ENCODE assay signal across 35 cellular contexts in genomic region chr20:39784693-39785092, GRCh38.
"Had no signal": no experiment of that assay in that cellular context is flagged by ENCODE, and none has a peak within 500 bp of the region (broad histone marks: within the 10 kb centered on the region; RNA-seq: fewer than 3 reads in every experiment).

No MANE protein-coding gene starts in this region.

- FAIRE-seq: endometrium, endothelial cell of umbilical vein had no signal

- H3K4me3 ChIP-seq: adrenal gland, breast epithelium, cardiac muscle cell, colonic mucosa, esophagus squamous epithelium, gastroesophageal sphincter had no signal

- ATAC-seq: activated CD4-positive, alpha-beta T cell treated with anti-CD3 and anti-CD28 coated beads for 36 hours; activated CD8-positive, alpha-beta T cell treated with anti-CD3 and anti-CD28 coated beads, Interleukin-2, amount 10 ng/mL, durations not matched to agents 7 days and 5 days; activated naive CD8-positive, alpha-beta T cell treated with anti-CD3 and anti-CD28 coated beads, Interleukin-2, amount 50 U/mL, for 24 hours; activated T-cell treated with anti-CD3 and anti-CD28 coated beads, Interleukin-2, amount 50 U/mL, for 72 hours; gastroesophageal sphincter; T-helper 17 cell had no signal

- H3K4me3 Mint-ChIP-seq: activated CD4-positive, alpha-beta memory T cell treated with anti-CD3 and anti-CD28 coated beads for 36 hours; activated CD4-positive, alpha-beta T cell treated with anti-CD3 and anti-CD28 coated beads for 36 hours; activated CD4-positive, alpha-beta T cell treated with anti-CD3 and anti-CD28 coated beads, Interleukin-2, amount 10 ng/mL, durations not matched to agents 24 days and 14 days; activated CD8-positive, alpha-beta T cell treated with anti-CD3 and anti-CD28 coated beads, Interleukin-2, amount 10 ng/mL, durations not matched to agents 7 days and 5 days; activated naive CD4-positive, alpha-beta T cell treated with anti-CD3 and anti-CD28 coated beads for 36 hours; activated naive CD4-positive, alpha-beta T cell treated with anti-CD3 and anti-CD28 coated beads, Interleukin-2, amount 50 U/mL, for 24 hours; activated naive CD8-positive, alpha-beta T cell treated with anti-CD3 and anti-CD28 coated beads for 36 hours; activated naive CD8-positive, alpha-beta T cell treated with anti-CD3 and anti-CD28 coated beads, Interleukin-2, amount 50 U/mL, for 24 hours; activated T-cell treated with anti-CD3 and anti-CD28 coated beads, Interleukin-2, amount 50 U/mL, for 24 hours; activated T-cell treated with anti-CD3 and anti-CD28 coated beads, Interleukin-2, amount 50 U/mL, for 72 hours; brain; T-helper 17 cell; T-helper 2 cell treated with Interferon-gamma antibody and Interleukin-4, amounts not matched to agents 5 μg/mL and 100 μg/mL, for 36 hours had no signal

- H3K4me1 Mint-ChIP-seq: activated CD4-positive, alpha-beta T cell treated with anti-CD3 and anti-CD28 coated beads for 36 hours; activated CD4-positive, alpha-beta T cell treated with anti-CD3 and anti-CD28 coated beads, Interleukin-2, amount 10 ng/mL, durations not matched to agents 24 days and 14 days; activated naive CD4-positive, alpha-beta T cell treated with anti-CD3 and anti-CD28 coated beads, Interleukin-2, amount 50 U/mL, for 24 hours; activated naive CD8-positive, alpha-beta T cell treated with anti-CD3 and anti-CD28 coated beads for 36 hours; activated naive CD8-positive, alpha-beta T cell treated with anti-CD3 and anti-CD28 coated beads, Interleukin-2, amount 50 U/mL, for 24 hours; brain; T-helper 17 cell had no signal

- H3K36me3 Mint-ChIP-seq: activated CD4-positive, alpha-beta memory T cell treated with anti-CD3 and anti-CD28 coated beads for 36 hours; activated naive CD4-positive, alpha-beta T cell treated with anti-CD3 and anti-CD28 coated beads, Interleukin-2, amount 50 U/mL, for 24 hours; activated naive CD8-positive, alpha-beta T cell treated with anti-CD3 and anti-CD28 coated beads for 36 hours; brain had no signal

- H3K4me1 ChIP-seq: breast epithelium, colonic mucosa, esophagus squamous epithelium, gastroesophageal sphincter had no signal

- H3K9me3 ChIP-seq: adrenal gland, breast epithelium, colonic mucosa had no signal

- H3K27me3 Mint-ChIP-seq: activated CD4-positive, alpha-beta memory T cell treated with anti-CD3 and anti-CD28 coated beads for 36 hours; activated CD4-positive, alpha-beta T cell treated with anti-CD3 and anti-CD28 coated beads for 36 hours; activated CD4-positive, alpha-beta T cell treated with anti-CD3 and anti-CD28 coated beads, Interleukin-2, amount 10 ng/mL, durations not matched to agents 24 days and 14 days; activated naive CD4-positive, alpha-beta T cell treated with anti-CD3 and anti-CD28 coated beads, Interleukin-2, amount 50 U/mL, for 24 hours; activated naive CD8-positive, alpha-beta T cell treated with anti-CD3 and anti-CD28 coated beads for 36 hours; activated naive CD8-positive, alpha-beta T cell treated with anti-CD3 and anti-CD28 coated beads, Interleukin-2, amount 50 U/mL, for 24 hours; activated T-cell treated with anti-CD3 and anti-CD28 coated beads, Interleukin-2, amount 50 U/mL, for 24 hours; T-helper 17 cell had no signal

- DNase-seq: activated CD4-positive, alpha-beta memory T cell treated with anti-CD3 and anti-CD28 coated beads for 36 hours; activated CD4-positive, alpha-beta T cell treated with anti-CD3 and anti-CD28 coated beads for 36 hours; activated CD4-positive, alpha-beta T cell treated with anti-CD3 and anti-CD28 coated beads, Interleukin-2, amount 10 ng/mL, durations not matched to agents 24 days and 14 days; activated CD4-positive, CD25-positive, alpha-beta regulatory T cell; activated CD4-positive, CD25-positive, alpha-beta regulatory T cell treated with anti-CD3 and anti-CD28 coated beads, Interleukin-2, amount 50 U/mL, for 72 hours; activated CD8-positive, alpha-beta memory T cell treated with anti-CD3 and anti-CD28 coated beads, Interleukin-2, amount 50 U/mL, for 48 hours; activated CD8-positive, alpha-beta T cell treated with anti-CD3 and anti-CD28 coated beads, Interleukin-2, amount 10 ng/mL, durations not matched to agents 7 days and 5 days; activated gamma-delta T cell; activated naive CD4-positive, alpha-beta T cell treated with anti-CD3 and anti-CD28 coated beads for 36 hours; activated naive CD8-positive, alpha-beta T cell treated with anti-CD3 and anti-CD28 coated beads for 36 hours; activated naive CD8-positive, alpha-beta T cell treated with anti-CD3 and anti-CD28 coated beads, Interleukin-2, amount 50 U/mL, for 24 hours; activated T-cell treated with anti-CD3 and anti-CD28 coated beads for 4 hours; activated T-cell treated with anti-CD3 and anti-CD28 coated beads, Interleukin-2, amount 50 U/mL, for 24 hours; activated T-cell treated with anti-CD3 and anti-CD28 coated beads, Interleukin-2, amount 50 U/mL, for 72 hours; amygdala; aorta; central memory CD4-positive, alpha-beta T cell; cerebellar nuclear complex; colonic mucosa; effector CD8-positive, alpha-beta T cell; esophagus squamous epithelium; foreskin melanocyte; T-helper 1 cell; T-helper 17 cell; T1000 had no signal

- H3K36me3 ChIP-seq: adrenal gland, breast epithelium, cardiac muscle cell, colonic mucosa, esophagus squamous epithelium, gastroesophageal sphincter had no signal

- H3K9me3 Mint-ChIP-seq: activated naive CD4-positive, alpha-beta T cell treated with anti-CD3 and anti-CD28 coated beads for 36 hours had no signal

- H3K27ac ChIP-seq: breast epithelium, cardiac muscle cell, colonic mucosa, epithelial cell of prostate, esophagus squamous epithelium, gastroesophageal sphincter had no signal

- H3K27ac Mint-ChIP-seq: activated CD4-positive, alpha-beta memory T cell treated with anti-CD3 and anti-CD28 coated beads for 36 hours; activated CD4-positive, alpha-beta T cell treated with anti-CD3 and anti-CD28 coated beads for 36 hours; activated CD4-positive, alpha-beta T cell treated with anti-CD3 and anti-CD28 coated beads, Interleukin-2, amount 10 ng/mL, durations not matched to agents 24 days and 14 days; activated CD8-positive, alpha-beta T cell treated with anti-CD3 and anti-CD28 coated beads, Interleukin-2, amount 10 ng/mL, durations not matched to agents 7 days and 5 days; activated naive CD4-positive, alpha-beta T cell treated with anti-CD3 and anti-CD28 coated beads for 36 hours; activated naive CD4-positive, alpha-beta T cell treated with anti-CD3 and anti-CD28 coated beads, Interleukin-2, amount 50 U/mL, for 24 hours; activated naive CD8-positive, alpha-beta T cell treated with anti-CD3 and anti-CD28 coated beads for 36 hours; activated naive CD8-positive, alpha-beta T cell treated with anti-CD3 and anti-CD28 coated beads, Interleukin-2, amount 50 U/mL, for 24 hours; activated T-cell treated with anti-CD3 and anti-CD28 coated beads, Interleukin-2, amount 50 U/mL, for 24 hours; activated T-cell treated with anti-CD3 and anti-CD28 coated beads, Interleukin-2, amount 50 U/mL, for 72 hours; brain; T-helper 17 cell; T-helper 2 cell treated with Interferon-gamma antibody and Interleukin-4, amounts not matched to agents 5 μg/mL and 100 μg/mL, for 36 hours had no signal

- H3K27me3 ChIP-seq: adrenal gland, breast epithelium, cardiac muscle cell, colonic mucosa, gastroesophageal sphincter had no signal
